8 cellular contexts compared by ENCODE assay signal in the genomic region with DNA sequence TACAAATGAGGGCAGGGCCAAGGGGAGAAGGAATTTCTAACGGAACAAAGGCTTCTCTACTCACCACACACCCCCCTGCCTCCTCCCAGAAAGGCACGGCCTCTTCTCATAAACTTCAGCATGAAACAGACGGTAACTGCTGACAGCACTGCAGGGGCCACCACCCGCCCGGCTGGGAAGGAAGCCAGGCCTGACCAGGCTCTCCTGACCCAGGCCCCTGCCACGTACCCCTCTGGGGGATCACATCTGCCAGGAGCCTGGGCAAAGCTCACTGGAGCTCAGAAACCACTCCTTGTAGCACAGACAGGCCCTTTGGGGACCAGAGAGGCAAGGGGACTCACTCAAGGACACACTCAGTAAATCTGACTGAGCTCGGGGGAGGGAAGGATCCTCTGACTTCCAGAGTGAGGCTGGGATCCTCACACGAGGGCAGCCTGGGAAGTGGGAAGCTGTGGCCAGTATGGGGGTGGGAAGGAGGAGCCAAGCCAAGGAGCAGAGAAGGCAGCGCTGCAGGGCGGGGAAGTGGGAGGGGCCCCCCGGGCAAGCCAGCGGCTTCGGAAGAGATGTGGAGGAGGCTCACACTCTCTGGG. TPM values are rescaled to one million over a fixed set of nuclear protein-coding genes. Genes with fewer than 3 reads are reported as not detected.
A peak's percentile ranks its signal among the peaks of the same experiment; 100 is the strongest.
DNase-seq lines count a peak whose midpoint lies in the region; ATAC-seq and TF ChIP-seq lines count a peak whose summit lies in the region.

No MANE protein-coding gene starts in this region.

- CTCF ChIA-PET in SK-N-SH (lab: Yijun Ruan, JAX): interaction anchor here (0.6 to 5.3 kb wide), 12 partner anchors 9 to 96 kb away, joined by 3 to 36 read pairs (median 6); no protein-coding TSS in a partner anchor

- H3K4me1 ChIP-seq in SK-N-SH (ENCODE audit: control insufficient read depth in 1 of 2, insufficient read depth in 2 of 2, low read depth in 1 of 2, low read length in 1 of 2): peaks cover 25 to 74% of the 10 kb centered on the region in 2 experiments
- peaks cover 29% of the 10 kb centered on the region for H3K4me1 ChIP-seq in neuron (ENCODE audit: insufficient read depth, low read length)

- peak overlapping the region; percentile 73; the same call in 1 of the 2 replicates for H3K9ac ChIP-seq in SK-N-SH

- peak overlapping the region; percentile 76 for H3K4me2 ChIP-seq in SK-N-SH

- peak overlapping the region; percentile 96 for H3K27ac ChIP-seq in SK-N-SH (ENCODE audit: low read depth in 2 of 2, low read length in 1 of 2)

- TF ChIP-seq CTCF in SK-N-SH (IDR thresholded peaks at IDR 0.05) (no peak), fibroblast of the aortic adventitia (IDR thresholded peaks at IDR 0.05; ENCODE audit: insufficient read depth, low read length) (no peak)

- POLR2A ChIA-PET in SK-N-SH (lab: Yijun Ruan, JAX): interaction anchor here (0.9 to 1.4 kb wide), 2 partner anchors 10 to 46 kb away, joined by 5 read pairs; a partner anchor contains a TSS

- H3K36me3 Mint-ChIP-seq in activated T-helper 1 cell treated with anti-CD3 and anti-CD28 coated beads, Interleukin-12 subunit alpha, Interleukin-12 subunit beta, Interleukin-2, Interleukin-4 antibody, amounts not matched to agents 30 ng/mL and 10 ng/mL and 1 ng/mL, durations not matched to agents 14 hours and 24 hours and 36 hours (ENCODE audit: low read depth): no peaks in the 10 kb centered on the region
- H3K36me3 Mint-ChIP-seq in effector memory CD8-positive, alpha-beta T cell (ENCODE audit: insufficient read depth): peaks cover 3% of the 10 kb centered on the region

- intact Hi-C loops in activated T-helper 1 cell treated with anti-CD3 and anti-CD28 coated beads, Interleukin-12 subunit alpha, Interleukin-12 subunit beta, Interleukin-2, Interleukin-4 antibody, amounts not matched to agents 30 ng/mL and 10 ng/mL and 1 ng/mL, durations not matched to agents 14 hours and 24 hours and 36 hours (cut with micrococcal nuclease): no loop called here

- no peaks in the 10 kb centered on the region for H4K20me1 ChIP-seq in SK-N-SH (ENCODE audit: insufficient read depth)

- H3K27me3 ChIP-seq in SK-N-SH (ENCODE audit: insufficient read depth) (no peaks in the 10 kb centered on the region), neuron (ENCODE audit: insufficient read depth, low read length) (no peaks in the 10 kb centered on the region)

- H3K27ac Mint-ChIP-seq in activated T-helper 1 cell treated with anti-CD3 and anti-CD28 coated beads, Interleukin-12 subunit alpha, Interleukin-12 subunit beta, Interleukin-2, Interleukin-4 antibody, amounts not matched to agents 30 ng/mL and 10 ng/mL and 1 ng/mL, durations not matched to agents 14 hours and 24 hours and 36 hours: no peak overlapping the region
- no peak overlapping the region for H3K27ac Mint-ChIP-seq in effector memory CD8-positive, alpha-beta T cell

- H2AFZ ChIP-seq in SK-N-SH (ENCODE audit: low read depth) (peak overlapping the region; percentile 60; the same call in 1 of the 2 replicates), neuron (ENCODE audit: low read depth, low read length) (peak overlapping the region; percentile 33)

- peak; percentile 57 to 66; a peak in 2 of 4 replicates for TF ChIP-seq EP300 in SK-N-SH (IDR thresholded peaks at IDR 0.05; ENCODE audit: borderline replicate concordance in 1 of 2, low read depth in 1 of 2, low read length in 1 of 2)

- no peaks in the 10 kb centered on the region for H3K9me2 ChIP-seq in SK-N-SH

- no peaks in the 10 kb centered on the region for H3K4me1 Mint-ChIP-seq in activated T-helper 1 cell treated with anti-CD3 and anti-CD28 coated beads, Interleukin-12 subunit alpha, Interleukin-12 subunit beta, Interleukin-2, Interleukin-4 antibody, amounts not matched to agents 30 ng/mL and 10 ng/mL and 1 ng/mL, durations not matched to agents 14 hours and 24 hours and 36 hours (ENCODE audit: low read depth)
- peaks cover 2 to 7% of the 10 kb centered on the region in 2 donors for H3K4me1 Mint-ChIP-seq in effector memory CD8-positive, alpha-beta T cell (ENCODE audit: low read depth in 2 of 2)

- no peaks in the 10 kb centered on the region for H3K9me3 Mint-ChIP-seq in activated T-helper 1 cell treated with anti-CD3 and anti-CD28 coated beads, Interleukin-12 subunit alpha, Interleukin-12 subunit beta, Interleukin-2, Interleukin-4 antibody, amounts not matched to agents 30 ng/mL and 10 ng/mL and 1 ng/mL, durations not matched to agents 14 hours and 24 hours and 36 hours
- H3K9me3 Mint-ChIP-seq in effector memory CD8-positive, alpha-beta T cell: no peaks in the 10 kb centered on the region

- in situ Hi-C loops in G401 (cut with HindIII; ENCODE audit: low sequenced_read_pairs): no loop called here

- H3K4me3 ChIP-seq in SK-N-SH (ENCODE audit: low read depth in 2 of 2, low read length in 1 of 2) (peak overlapping the region in 1 of 2 experiments; percentile 27; a peak in 2 of 4 replicates), fibroblast of the aortic adventitia (ENCODE audit: low read depth, low read length) (peak overlapping the region; percentile 26), neuron (ENCODE audit: low read length) (peak overlapping the region; percentile 7)

- peaks cover 7% of the 10 kb centered on the region for H3K27me3 Mint-ChIP-seq in activated T-helper 1 cell treated with anti-CD3 and anti-CD28 coated beads, Interleukin-12 subunit alpha, Interleukin-12 subunit beta, Interleukin-2, Interleukin-4 antibody, amounts not matched to agents 30 ng/mL and 10 ng/mL and 1 ng/mL, durations not matched to agents 14 hours and 24 hours and 36 hours (ENCODE audit: insufficient read depth)
- no peaks in the 10 kb centered on the region for H3K27me3 Mint-ChIP-seq in effector memory CD8-positive, alpha-beta T cell

- H3K4me3 Mint-ChIP-seq in activated T-helper 1 cell treated with anti-CD3 and anti-CD28 coated beads, Interleukin-12 subunit alpha, Interleukin-12 subunit beta, Interleukin-2, Interleukin-4 antibody, amounts not matched to agents 30 ng/mL and 10 ng/mL and 1 ng/mL, durations not matched to agents 14 hours and 24 hours and 36 hours: no peak overlapping the region
- no peak overlapping the region for H3K4me3 Mint-ChIP-seq in effector memory CD8-positive, alpha-beta T cell

- H3K79me2 ChIP-seq in SK-N-SH (ENCODE audit: insufficient read depth): 0 out of 2 replicates have a peak, but pooled peaks cover 3% of the 10 kb centered on the region

- H3K36me3 ChIP-seq in SK-N-SH (replicated peaks in 1 of 2; ENCODE audit: control insufficient read depth in 1 of 2, insufficient read depth in 2 of 2, low read length in 1 of 2): peaks cover 0 to 3% of the 10 kb centered on the region in 2 experiments
- H3K36me3 ChIP-seq in neuron (ENCODE audit: insufficient read depth, low read length): no peaks in the 10 kb centered on the region

- H3K9me3 ChIP-seq in SK-N-SH (no peaks in the 10 kb centered on the region), neuron (ENCODE audit: low read length) (no peaks in the 10 kb centered on the region)

- no peak; the same call in 1 of the 2 replicates for TF ChIP-seq RAD21 in SK-N-SH (IDR thresholded peaks at IDR 0.05; ENCODE audit: low read length)

- peak; percentile 30 for DNase-seq in G401 (ENCODE audit: low spot score)
- DNase-seq in SK-N-SH: peak; percentile 77
- peak; percentile 98 for DNase-seq in fibroblast of the aortic adventitia (ENCODE audit: low read depth)
- DNase-seq in activated T-helper 1 cell treated with anti-CD3 and anti-CD28 coated beads, Interleukin-12 subunit alpha, Interleukin-12 subunit beta, Interleukin-2, Interleukin-4 antibody, amounts not matched to agents 30 ng/mL and 10 ng/mL and 1 ng/mL, durations not matched to agents 14 hours and 24 hours and 36 hours (ENCODE audit: low spot score): no peak
- no peak for DNase-seq in effector memory CD8-positive, alpha-beta T cell
- DNase-seq in NCI-H2081 treated with DMSO at 0.1 percent for 48 hours (lab: John Stamatoyannopoulos, UW): no peak

- H3F3A ChIP-seq in SK-N-SH (replicated peaks; ENCODE audit: insufficient read depth): peaks cover 22% of the 10 kb centered on the region

- no peak for ATAC-seq in effector memory CD8-positive, alpha-beta T cell (replicated peaks)
- no peak for ATAC-seq in HG03135 (IDR thresholded peaks at IDR 0.05; ENCODE audit: unreplicated experiment)

- 27% methylated on average over 12 of the region's 13 CpGs for WGBS in SK-N-SH (ENCODE audit: low lambda C conversion rate)

TF ChIP-seq in SK-N-SH, 30 proteins besides CTCF, POLR2A, EP300 and RAD21 (continues in another document):
- peak; percentile 61 for TF ChIP-seq MXI1 (IDR thresholded peaks at IDR 0.05; ENCODE audit: low read depth, low read length)
- 0 out of 2 replicates have a peak, but pooled peaks have one; percentile 8 for TF ChIP-seq TEAD4 (IDR thresholded peaks at IDR 0.05; ENCODE audit: borderline replicate concordance, insufficient read depth)
- TF ChIP-seq, protein P1, sequence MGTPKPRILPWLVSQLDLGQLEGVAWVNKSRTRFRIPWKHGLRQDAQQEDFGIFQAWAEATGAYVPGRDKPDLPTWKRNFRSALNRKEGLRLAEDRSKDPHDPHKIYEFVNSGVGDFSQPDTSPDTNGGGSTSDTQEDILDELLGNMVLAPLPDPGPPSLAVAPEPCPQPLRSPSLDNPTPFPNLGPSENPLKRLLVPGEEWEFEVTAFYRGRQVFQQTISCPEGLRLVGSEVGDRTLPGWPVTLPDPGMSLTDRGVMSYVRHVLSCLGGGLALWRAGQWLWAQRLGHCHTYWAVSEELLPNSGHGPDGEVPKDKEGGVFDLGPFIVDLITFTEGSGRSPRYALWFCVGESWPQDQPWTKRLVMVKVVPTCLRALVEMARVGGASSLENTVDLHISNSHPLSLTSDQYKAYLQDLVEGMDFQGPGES (IDR thresholded peaks at IDR 0.05; ENCODE audit: low read depth, low read length): no peak
- peak; percentile 78 for TF ChIP-seq RCOR1 (IDR thresholded peaks at IDR 0.05; ENCODE audit: low read length)

RNA-seq across cellular contexts. Expression of a gene that starts 46.1 kb away (rescaled TPM):
- total RNA-seq in G401 (2014; rRNA removed; shearing (Covaris generic)): 6.8 and 10.8 TPM in 2 replicates
- 15.8 and 16.2 TPM in 2 replicates for polyA plus RNA-seq in SK-N-SH (2012; rRNA removed)
- polyA plus RNA-seq in SK-N-SH (2012; cell fraction: cytosol; rRNA removed): 10.3 and 13.2 TPM in 2 replicates
- 12.8 and 15.3 TPM in 2 replicates for polyA plus RNA-seq in SK-N-SH (2012; cell fraction: nucleus; rRNA removed)
- total RNA-seq in fibroblast of the aortic adventitia (ENCODE audit: low replicate concordance): 38.8 and 56.0 TPM in 2 replicates
- 0.52 and 0.59 TPM in 2 replicates for total RNA-seq in activated T-helper 1 cell treated with anti-CD3 and anti-CD28 coated beads, Interleukin-12 subunit alpha, Interleukin-12 subunit beta, Interleukin-2, Interleukin-4 antibody, amounts not matched to agents 30 ng/mL and 10 ng/mL and 1 ng/mL, durations not matched to agents 14 hours and 24 hours and 36 hours

RNA-seq across cellular contexts. Expression of a gene that starts 52.1 kb away (rescaled TPM):
- total RNA-seq in G401 (2014; rRNA removed; shearing (Covaris generic)): 58.4 and 66.1 TPM in 2 replicates
- polyA plus RNA-seq in SK-N-SH (2012; rRNA removed): 73.8 and 85.9 TPM in 2 replicates
- polyA plus RNA-seq in SK-N-SH (2012; cell fraction: cytosol; rRNA removed): 64.9 and 80.6 TPM in 2 replicates
- polyA plus RNA-seq in SK-N-SH (2012; cell fraction: nucleus; rRNA removed): 163 and 169 TPM in 2 replicates
- total RNA-seq in fibroblast of the aortic adventitia (ENCODE audit: low replicate concordance): 29.6 and 36.1 TPM in 2 replicates
- total RNA-seq in activated T-helper 1 cell treated with anti-CD3 and anti-CD28 coated beads, Interleukin-12 subunit alpha, Interleukin-12 subunit beta, Interleukin-2, Interleukin-4 antibody, amounts not matched to agents 30 ng/mL and 10 ng/mL and 1 ng/mL, durations not matched to agents 14 hours and 24 hours and 36 hours: 155 and 157 TPM in 2 replicates

Comparison
In these comparisons a context has a peak if more than half of its experiments do, and no peak if none do; other contexts are left out.
1. DNase-seq: peak in G401 (single experiment), SK-N-SH (single experiment) and fibroblast of the aortic adventitia (single experiment); none in activated T-helper 1 cell treated with anti-CD3 and anti-CD28 coated beads, Interleukin-12 subunit alpha, Interleukin-12 subunit beta, Interleukin-2, Interleukin-4 antibody, amounts not matched to agents 30 ng/mL and 10 ng/mL and 1 ng/mL, durations not matched to agents 14 hours and 24 hours and 36 hours (single experiment), effector memory CD8-positive, alpha-beta T cell (0 of 3) and NCI-H2081 treated with DMSO at 0.1 percent for 48 hours (single experiment).